8 cellular contexts compared by ENCODE assay signal in genomic region chr14:76926521-76927251, GRCh38.
A peak's percentile ranks its signal among the peaks of the same experiment; 100 is the strongest.
DNase-seq lines count a peak whose midpoint lies in the region; ATAC-seq and TF ChIP-seq lines count a peak whose summit lies in the region.

No MANE protein-coding gene starts in this region.

- peaks cover 25% of the 10 kb centered on the region for H3K4me1 ChIP-seq in IMR-90 (ENCODE audit: control insufficient read depth, insufficient read depth, low read length)
- peaks cover 9% of the 10 kb centered on the region for H3K4me1 ChIP-seq in fibroblast of lung (ENCODE audit: control insufficient read depth, extremely low read depth, insufficient read depth, low read length)
- H3K4me1 ChIP-seq in sigmoid colon: peaks cover 0 to 15% (median 11%) of the 10 kb centered on the region in 4 donors
- peaks cover 0 to 36% (median 14%) of the 10 kb centered on the region in 4 donors for H3K4me1 ChIP-seq in stomach

- no peaks in the 10 kb centered on the region for H3K9me3 ChIP-seq in IMR-90 (ENCODE audit: control insufficient read depth, insufficient read depth, low read length)
- no peaks in the 10 kb centered on the region for H3K9me3 ChIP-seq in fibroblast of lung (ENCODE audit: control insufficient read depth, insufficient read depth, low read depth, low read length)
- H3K9me3 ChIP-seq in sigmoid colon: no peaks in the 10 kb centered on the region
- no peaks in the 10 kb centered on the region for H3K9me3 ChIP-seq in stomach

- WGBS in IMR-90 (ENCODE audit: extremely low coverage in 2 of 2, insufficient read length in 1 of 2), 2 experiments: no CpG with 5 or more reads among the region's 7 CpGs
- WGBS in sigmoid colon, 2 donors: 46 to 68% methylated on average over 7 of the region's 7 CpGs
- WGBS in stomach, 5 donors: 47 to 71% (median 64%) methylated on average over 7 of the region's 7 CpGs

- no peak for TF ChIP-seq EP300 in sigmoid colon (IDR thresholded peaks at IDR 0.05)
- no peak for TF ChIP-seq EP300 in stomach (IDR thresholded peaks at IDR 0.05)

- H3K4me3 ChIP-seq in IMR-90 (ENCODE audit: insufficient read depth, low read depth, low read length): no peak overlapping the region
- H3K4me3 ChIP-seq in fibroblast of lung (replicated peaks in 1 of 4; ENCODE audit: control extremely low read depth in 1 of 4, insufficient read depth in 1 of 4, low read depth in 3 of 4, low read length in 4 of 4): no peak overlapping the region
- H3K4me3 ChIP-seq in sigmoid colon: no peak overlapping the region
- no peak overlapping the region for H3K4me3 ChIP-seq in stomach

- TF ChIP-seq RAD21 in IMR-90 (IDR thresholded peaks at IDR 0.05; ENCODE audit: low read length): no peak

- ATAC-seq in GM18519 (IDR thresholded peaks at IDR 0.05; ENCODE audit: low FRiP score, unreplicated experiment): peak; percentile 62
- peak; percentile 61 for ATAC-seq in IMR-90 (ENCODE audit: low read depth)
- ATAC-seq in HG03378 (IDR thresholded peaks at IDR 0.05; ENCODE audit: unreplicated experiment): no peak

- H2BK20ac ChIP-seq in IMR-90 (ENCODE audit: low read depth, low read length): no peak overlapping the region; the same call in 1 of the 2 replicates

- H2AK9ac ChIP-seq in IMR-90 (replicated peaks; ENCODE audit: low read depth, low read length, poor library complexity): no peak overlapping the region

- H4K5ac ChIP-seq in IMR-90 (ENCODE audit: low read depth, low read length): no peak overlapping the region

- TF ChIP-seq POLR2A in IMR-90 (IDR thresholded peaks at IDR 0.05; ENCODE audit: low read depth, low read length) (no peak), sigmoid colon (IDR thresholded peaks at IDR 0.05) (no peak), stomach (IDR thresholded peaks at IDR 0.05) (no peak)

- intact Hi-C loops in IMR-90 (cut with micrococcal nuclease): no loop called here
- intact Hi-C loops in sigmoid colon (cut with DNase I): no loop called here
- intact Hi-C loops in stomach (cut with DNase I; ENCODE audit: low total_unique reads): no loop called here

- H2AFZ ChIP-seq in IMR-90 (replicated peaks; ENCODE audit: low read length, poor library complexity) (peak overlapping the region; percentile 70), fibroblast of lung (ENCODE audit: low read length) (no peak overlapping the region)

- no peak overlapping the region for H3K18ac ChIP-seq in IMR-90 (ENCODE audit: low read depth, low read length)

- no peak overlapping the region; a peak in 1 of 4 replicates for H4K8ac ChIP-seq in IMR-90 (ENCODE audit: low read depth in 2 of 2, low read length in 2 of 2)

- BruUV-seq in IMR-90 (replicated peaks; lab: Mats Ljungman, UMichigan): no TSS peak

- TF ChIP-seq CTCF in IMR-90 (conservative IDR thresholded peaks at IDR 0.05; ENCODE audit: low read depth, low read length) (no peak), fibroblast of lung (conservative IDR thresholded peaks at IDR 0.05 in 1 of 2, IDR thresholded peaks at IDR 0.05 in 1 of 2; ENCODE audit: low read depth in 1 of 2, low read length in 2 of 2) (no peak), sigmoid colon (IDR thresholded peaks at IDR 0.05) (no peak), stomach (IDR thresholded peaks at IDR 0.05) (no peak)

- no peaks in the 10 kb centered on the region for H4K20me1 ChIP-seq in IMR-90 (ENCODE audit: insufficient read depth, low read length)
- H4K20me1 ChIP-seq in fibroblast of lung (ENCODE audit: control insufficient read depth, extremely low read depth, insufficient read depth, low read length): no peaks in the 10 kb centered on the region

- no peak overlapping the region for H4K91ac ChIP-seq in IMR-90 (ENCODE audit: insufficient read depth, low read depth, low read length)

- dilution Hi-C loops in IMR-90 (cut with HindIII; ENCODE audit: low sequenced_read_pairs, unreplicated experiment): no loop called here

- peaks cover 27% of the 10 kb centered on the region for H3K9me1 ChIP-seq in IMR-90 (ENCODE audit: insufficient read depth, low read length)

- H3K36me3 ChIP-seq in IMR-90 (ENCODE audit: control insufficient read depth, insufficient read depth, low read length) (no peaks in the 10 kb centered on the region), fibroblast of lung (ENCODE audit: control insufficient read depth, insufficient read depth, low read length) (no peaks in the 10 kb centered on the region), sigmoid colon (no peaks in the 10 kb centered on the region), stomach (no peaks in the 10 kb centered on the region)

- H3K27ac ChIP-seq in IMR-90 (ENCODE audit: insufficient read depth, low read length): no peak overlapping the region
- H3K27ac ChIP-seq in fibroblast of lung (ENCODE audit: insufficient read depth, low read length): peak overlapping the region; percentile 23
- H3K27ac ChIP-seq in sigmoid colon: no peak overlapping the region
- no peak overlapping the region for H3K27ac ChIP-seq in stomach

- in situ Hi-C loops in IMR-90 (cut with MboI; ENCODE audit: low sequenced_read_pairs): no loop called here

- no peak overlapping the region for H2BK5ac ChIP-seq in IMR-90 (ENCODE audit: low read depth, low read length, poor library complexity, severe bottlenecking)

- no peak overlapping the region; the same call in 2 of the 3 replicates for H2BK15ac ChIP-seq in IMR-90 (ENCODE audit: low read depth, low read length)

- peak; percentile 58 for DNase-seq in IMR-90
- peak; percentile 47 to 52 for DNase-seq in activated CD4-positive, alpha-beta T cell treated with anti-CD3 and anti-CD28 coated beads, Interleukin-2, amount 50 U/mL, for 4 hours
- DNase-seq in fibroblast of lung (ENCODE audit: low read depth in 2 of 2): peak; percentile 37 to 80
- DNase-seq in sigmoid colon: peak; percentile 85
- no peak for DNase-seq in stomach
- no peak for DNase-seq in ureter (ENCODE audit: low spot score)

- no peaks in the 10 kb centered on the region for H3K27me3 ChIP-seq in IMR-90 (ENCODE audit: control insufficient read depth, insufficient read depth, low read length)
- H3K27me3 ChIP-seq in fibroblast of lung (ENCODE audit: control insufficient read depth, insufficient read depth, low read length): no peaks in the 10 kb centered on the region
- no peaks in the 10 kb centered on the region for H3K27me3 ChIP-seq in sigmoid colon
- H3K27me3 ChIP-seq in stomach: no peaks in the 10 kb centered on the region

- H3K14ac ChIP-seq in IMR-90 (replicated peaks; ENCODE audit: low read depth, low read length): peak overlapping the region; percentile 2; the same call in 1 of the 2 replicates

- peak overlapping the region; percentile 10; the same call in 1 of the 2 replicates for H2BK120ac ChIP-seq in IMR-90 (ENCODE audit: low read depth, low read length)

- peak overlapping the region; percentile 78; the same call in 1 of the 2 replicates for H2AK5ac ChIP-seq in IMR-90 (ENCODE audit: low read depth, low read length)

- H3K79me2 ChIP-seq in fibroblast of lung (ENCODE audit: control insufficient read depth, insufficient read depth, low read length): no peaks in the 10 kb centered on the region

- H3K4ac ChIP-seq in IMR-90 (ENCODE audit: low read depth, low read length): peak overlapping the region; percentile 41

- no peak overlapping the region for H3K23ac ChIP-seq in IMR-90 (ENCODE audit: low read depth, low read length)

- CTCF ChIA-PET in IMR-90 (lab: Yijun Ruan, JAX): no interaction called here

- no peak overlapping the region for H3K4me2 ChIP-seq in IMR-90 (ENCODE audit: low read depth, low read length)
- H3K4me2 ChIP-seq in fibroblast of lung (ENCODE audit: extremely low read depth, insufficient read depth, low read length): no peak overlapping the region

- H3K56ac ChIP-seq in IMR-90 (ENCODE audit: extremely low read depth, insufficient read depth, low read length): no peak overlapping the region

- H3K9ac ChIP-seq in IMR-90 (ENCODE audit: low read depth, low read length): no peak overlapping the region
- H3K9ac ChIP-seq in fibroblast of lung (ENCODE audit: insufficient read depth, low read length): no peak overlapping the region

- H3K79me1 ChIP-seq in IMR-90 (ENCODE audit: low read depth in 1 of 2, low read length in 2 of 2): 0 out of 4 replicates have a peak, but pooled peaks cover 0 to 4% of the 10 kb centered on the region in 2 experiments

- POLR2A ChIA-PET in IMR-90 (lab: Charles Lee; ENCODE audit: unreplicated experiment): no interaction called here

TF ChIP-seq in IMR-90, 13 proteins besides CTCF, POLR2A, EP300 and RAD21:
- TF ChIP-seq MAZ (IDR thresholded peaks at IDR 0.05; ENCODE audit: borderline replicate concordance, low read depth, low read length) (no peak), ELK1 (IDR thresholded peaks at IDR 0.05; ENCODE audit: borderline replicate concordance, low read depth, low read length) (no peak), MAFK (IDR thresholded peaks at IDR 0.05; ENCODE audit: low read depth, low read length) (peak; percentile 78), MXI1 (IDR thresholded peaks at IDR 0.05; ENCODE audit: borderline replicate concordance, low read depth, low read length) (no peak), SMC3 (IDR thresholded peaks at IDR 0.05; ENCODE audit: low read depth, low read length) (no peak)

Comparison
In these comparisons a context has a peak if more than half of its experiments do, and no peak if none do; other contexts are left out.
1. DNase-seq: peak in IMR-90 (single experiment), activated CD4-positive, alpha-beta T cell treated with anti-CD3 and anti-CD28 coated beads, Interleukin-2, amount 50 U/mL, for 4 hours (2 of 2), fibroblast of lung (2 of 2) and sigmoid colon (single experiment); none in stomach (single experiment) and ureter (single experiment).